Comparison of ENCODE assay signal across 8 cellular contexts in genomic region chr17:48101012-48101720, GRCh38. TPM values are rescaled to one million over a fixed set of nuclear protein-coding genes. Genes with fewer than 3 reads are reported as not detected.
DNase-seq lines count a peak whose midpoint lies in the region; ATAC-seq and TF ChIP-seq lines count a peak whose summit lies in the region.

Gene CBX1 (minus strand): TSS chr17:48101478. CDS start chr17:48077004, 24,474 bp downstream.

- no peaks in the 10 kb centered on the region for H3K9me3 ChIP-seq in mononuclear cell (ENCODE audit: low read depth, low read length)

- H3K4me3 ChIP-seq in epithelial cell of esophagus (ENCODE audit: low read length): peak within 1 kb of the TSS; percentile 71
- H3K4me3 ChIP-seq in mononuclear cell (ENCODE audit: low read length): peak within 1 kb of the TSS; percentile 72

- H3K4me3 Mint-ChIP-seq in IgD-negative memory B cell: peak within 1 kb of the TSS; percentile 88 to 97 (median 94)

- no peak for TF ChIP-seq CTCF in epithelial cell of esophagus (IDR thresholded peaks at IDR 0.05; ENCODE audit: insufficient read depth, low read depth, low read length, missing control alignments)

- H3K27me3 ChIP-seq in mononuclear cell (ENCODE audit: insufficient read depth, low read length): no peaks in the 10 kb centered on the region

- peak within 1 kb of the TSS; percentile 88 to 95 (median 89) for H3K27ac Mint-ChIP-seq in IgD-negative memory B cell

- DNase-seq in DMS114 treated with DMSO at 0.1 percent for 48 hours (lab: John Stamatoyannopoulos, UW; ENCODE audit: unreplicated experiment) (peak; percentile 82), OCI-M1 (lab: John Stamatoyannopoulos, UW) (peak; percentile 98), activated T-cell treated with anti-CD3 and anti-CD28 coated beads for 24 hours (ENCODE audit: low read depth) (peak; percentile 93), epithelial cell of esophagus (ENCODE audit: low read depth) (peak; percentile 94)
- DNase-seq in stimulated activated CD8-positive, alpha-beta memory T cell treated with anti-CD3 and anti-CD28 coated beads, Interleukin-2, amount 100 ng/mL, for 48 hours (ENCODE audit: low read depth in 2 of 2): peak; percentile 92 to 94

- peaks cover 14 to 30% (median 27%) of the 10 kb centered on the region in 3 donors for H3K4me1 Mint-ChIP-seq in IgD-negative memory B cell

- no peaks in the 10 kb centered on the region for H3K27me3 Mint-ChIP-seq in IgD-negative memory B cell

- no peaks in the 10 kb centered on the region for H3K36me3 Mint-ChIP-seq in IgD-negative memory B cell

- ATAC-seq in GM21529 (IDR thresholded peaks at IDR 0.05; ENCODE audit: unreplicated experiment): peak; percentile 82

- peaks cover 54% of the 10 kb centered on the region for H3K4me1 ChIP-seq in mononuclear cell (ENCODE audit: insufficient read depth, low read length)

- H3K9me3 Mint-ChIP-seq in IgD-negative memory B cell: no peaks in the 10 kb centered on the region

RNA-seq across cellular contexts. Expression of gene CBX1, which starts in this region (rescaled TPM):
- polyA plus RNA-seq in IgD-negative memory B cell: 19.8 TPM
- 8.1 TPM for total RNA-seq in mononuclear cell

Comparison
In these comparisons a context has a peak if more than half of its experiments do, and no peak if none do; other contexts are left out.
1. Peak in every context shown above with its lines: DNase-seq, ATAC-seq and H3K4me3 ChIP-seq.